Comparison of ENCODE assay signal across 19 cellular contexts in the genomic region with DNA sequence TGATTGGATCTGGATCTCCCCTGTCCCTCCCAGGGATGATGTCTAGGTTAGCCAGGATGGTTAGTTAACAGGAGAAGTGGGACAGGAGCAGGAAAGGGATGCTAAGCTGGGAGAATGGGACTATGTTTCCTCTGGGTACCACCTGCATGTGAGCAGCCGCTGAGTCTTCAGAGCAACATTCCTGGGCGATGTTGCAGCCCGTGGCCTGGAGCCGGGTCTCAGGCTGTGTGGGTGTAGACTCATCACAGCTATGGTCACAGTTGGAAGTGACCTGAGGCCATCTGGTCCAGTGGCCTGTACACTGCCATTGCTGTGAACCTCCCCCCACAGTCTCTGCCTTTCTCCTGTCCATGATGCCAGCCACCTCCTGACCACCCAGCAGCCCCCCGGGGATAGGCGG.
"Had no signal": no experiment of that assay in that cellular context is flagged by ENCODE, and none has a peak within 500 bp of the region (broad histone marks: within the 10 kb centered on the region; RNA-seq: fewer than 3 reads in every experiment).

No MANE protein-coding gene starts in this region.

- H3K27ac ChIP-seq: breast epithelium, esophagus muscularis mucosa, gastroesophageal sphincter, heart right ventricle, parathyroid adenoma, right lobe of liver had no signal

- H3K36me3 ChIP-seq: breast epithelium, esophagus muscularis mucosa, gastroesophageal sphincter, right lobe of liver had no signal

- H3K27me3 ChIP-seq: breast epithelium, esophagus muscularis mucosa, gastroesophageal sphincter, heart right ventricle, right lobe of liver had no signal

- H3K4me3 ChIP-seq: breast epithelium, esophagus muscularis mucosa, gastroesophageal sphincter, heart right ventricle, right lobe of liver had no signal

- ATAC-seq: activated T-cell treated with anti-CD3 and anti-CD28 coated beads, Interleukin-2, amount 50 U/mL, for 72 hours; gastroesophageal sphincter; heart right ventricle; left cardiac atrium; right lobe of liver had no signal

- H3K9ac ChIP-seq: parathyroid adenoma had no signal

- H3K9me3 ChIP-seq: right lobe of liver had no signal

- H2AFZ ChIP-seq: parathyroid adenoma had no signal

- H3K4me1 ChIP-seq: esophagus muscularis mucosa, gastroesophageal sphincter, parathyroid adenoma, right lobe of liver had no signal

- H3K9me3 Mint-ChIP-seq: natural killer cell treated with Interleukin-12 subunit alpha and Interleukin-12 subunit beta and Interleukin-15 and Interleukin-18, amount 100 ng/mL, for 72 hours had no signal

- H3K4me3 Mint-ChIP-seq: activated naive CD4-positive, alpha-beta T cell treated with anti-CD3 and anti-CD28 coated beads, Interleukin-2, amount 50 U/mL, for 24 hours; activated T-cell treated with anti-CD3 and anti-CD28 coated beads, Interleukin-2, amount 50 U/mL, for 72 hours; immature natural killer cell; natural killer cell treated with Interleukin-12 subunit alpha and Interleukin-12 subunit beta and Interleukin-15 and Interleukin-18, amount 100 ng/mL, for 72 hours; T-helper 1 cell treated with Interleukin-12 subunit alpha and Interleukin-12 subunit beta and Interleukin-4 antibody, amounts not matched to agents 30 μg/mL and 1 μg/mL, for 36 hours had no signal

- H3K27me3 Mint-ChIP-seq: activated naive CD4-positive, alpha-beta T cell treated with anti-CD3 and anti-CD28 coated beads, Interleukin-2, amount 50 U/mL, for 24 hours; natural killer cell treated with Interleukin-12 subunit alpha and Interleukin-12 subunit beta and Interleukin-15 and Interleukin-18, amount 100 ng/mL, for 72 hours had no signal

- H3K27ac Mint-ChIP-seq: activated T-cell treated with anti-CD3 and anti-CD28 coated beads, Interleukin-2, amount 50 U/mL, for 72 hours; immature natural killer cell; T-helper 1 cell treated with Interleukin-12 subunit alpha and Interleukin-12 subunit beta and Interleukin-4 antibody, amounts not matched to agents 30 μg/mL and 1 μg/mL, for 36 hours had no signal

- H3K79me2 ChIP-seq: parathyroid adenoma had no signal

- DNase-seq: activated CD4-positive, alpha-beta T cell treated with anti-CD3 and anti-CD28 coated beads, Interleukin-2, amount 50 U/mL, for 4 hours; activated effector memory CD4-positive, alpha-beta T cell treated with anti-CD3 and anti-CD28 coated beads, Interleukin-2, amount 50 U/mL, for 16 hours; activated T-cell treated with anti-CD3 and anti-CD28 coated beads, Interleukin-2, amount 50 U/mL, for 72 hours; cerebellar nuclear complex; effector CD4-positive, alpha-beta T cell; heart right ventricle; immature natural killer cell; left cardiac atrium; mesendoderm; right lobe of liver; stimulated activated CD4-positive, alpha-beta T cell treated with anti-CD3 and anti-CD28 coated beads, Interleukin-4, amount 100 ng/mL, for 24 hours; stimulated activated naive CD4-positive, alpha-beta T cell had no signal

- H3K36me3 Mint-ChIP-seq: activated naive CD4-positive, alpha-beta T cell treated with anti-CD3 and anti-CD28 coated beads, Interleukin-2, amount 50 U/mL, for 24 hours; natural killer cell treated with Interleukin-12 subunit alpha and Interleukin-12 subunit beta and Interleukin-15 and Interleukin-18, amount 100 ng/mL, for 72 hours had no signal
